18 cellular contexts compared by ENCODE assay signal in the genomic region with DNA sequence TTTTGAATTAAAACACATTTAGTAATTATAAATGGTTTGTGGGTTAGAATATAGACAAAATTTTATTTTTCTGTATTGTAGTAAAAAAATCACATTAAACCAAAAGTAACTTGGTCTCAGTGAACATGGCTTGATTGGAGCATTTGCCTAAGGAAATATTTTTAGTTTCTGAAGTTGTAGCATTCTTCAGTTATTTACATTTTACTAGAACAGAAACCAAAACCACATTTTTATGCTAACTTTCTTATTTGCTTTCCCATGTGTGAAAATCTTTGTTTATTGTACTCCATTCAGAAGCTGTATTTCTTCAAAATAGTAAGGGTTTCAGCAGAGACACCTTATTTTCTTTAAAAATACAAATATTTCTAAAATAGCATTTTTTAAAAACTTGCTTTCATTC.
DNase-seq lines count a peak whose midpoint lies in the region; ATAC-seq and TF ChIP-seq lines count a peak whose summit lies in the region.
"Had no signal": no experiment of that assay in that cellular context is flagged by ENCODE, and none has a peak within 500 bp of the region (broad histone marks: within the 10 kb centered on the region; RNA-seq: fewer than 3 reads in every experiment).

No MANE protein-coding gene starts in this region.

- no peak overlapping the region for H4K8ac ChIP-seq in IMR-90 (ENCODE audit: low read depth in 2 of 2, low read length in 2 of 2)

- no peak overlapping the region for H3K4me3 Mint-ChIP-seq in MCF 10A (ENCODE audit: unreplicated experiment)
- H3K4me3 Mint-ChIP-seq: CD4-positive, alpha-beta T cell; T-helper 1 cell treated with Interleukin-12 subunit alpha and Interleukin-12 subunit beta and Interleukin-4 antibody, amounts not matched to agents 30 μg/mL and 1 μg/mL, for 36 hours had no signal

- no peaks in the 10 kb centered on the region for H3K36me3 Mint-ChIP-seq in MCF 10A (ENCODE audit: insufficient read depth, unreplicated experiment)

- H3K4me1 ChIP-seq in IMR-90 (ENCODE audit: control insufficient read depth, insufficient read depth, low read length) (no peaks in the 10 kb centered on the region), smooth muscle cell (ENCODE audit: low read depth) (no peaks in the 10 kb centered on the region), SJCRH30 (peaks cover 3% of the 10 kb centered on the region; the same call in 1 of the 2 replicates)
- H3K4me1 ChIP-seq: Caco-2 had no signal

- H3K4me2 ChIP-seq in IMR-90 (ENCODE audit: low read depth, low read length) (peak overlapping the region; percentile 17), smooth muscle cell (peak overlapping the region; percentile 25)
- H3K4me2 ChIP-seq: A549 had no signal

- H3K9ac ChIP-seq in IMR-90 (ENCODE audit: low read depth, low read length): no peak overlapping the region
- H3K9ac ChIP-seq in smooth muscle cell (ENCODE audit: low read depth): no peak overlapping the region

- no peak overlapping the region for H3K23ac ChIP-seq in IMR-90 (ENCODE audit: low read depth, low read length)

- TF ChIP-seq RAD21 in IMR-90 (IDR thresholded peaks at IDR 0.05; ENCODE audit: low read length): no peak

- H3K18ac ChIP-seq in IMR-90 (ENCODE audit: low read depth, low read length): no peak overlapping the region

- H3K9me1 ChIP-seq in IMR-90 (ENCODE audit: insufficient read depth, low read length): no peaks in the 10 kb centered on the region

- no peak overlapping the region for H3K27ac Mint-ChIP-seq in MCF 10A (ENCODE audit: low read depth, unreplicated experiment)
- H3K27ac Mint-ChIP-seq: CD4-positive, alpha-beta T cell; T-helper 1 cell treated with Interleukin-12 subunit alpha and Interleukin-12 subunit beta and Interleukin-4 antibody, amounts not matched to agents 30 μg/mL and 1 μg/mL, for 36 hours had no signal

- no peak overlapping the region for H2BK20ac ChIP-seq in IMR-90 (ENCODE audit: low read depth, low read length)

- TF ChIP-seq CTCF in IMR-90 (conservative IDR thresholded peaks at IDR 0.05; ENCODE audit: low read depth, low read length) (no peak), smooth muscle cell (IDR thresholded peaks at IDR 0.05; ENCODE audit: borderline replicate concordance, insufficient read depth, poor library complexity, severe bottlenecking) (no peak), MCF 10A (IDR thresholded peaks at IDR 0.05; ENCODE audit: unreplicated experiment) (no peak)

- no peak overlapping the region for H3K56ac ChIP-seq in IMR-90 (ENCODE audit: extremely low read depth, insufficient read depth, low read length)

- no peak overlapping the region for H2BK5ac ChIP-seq in IMR-90 (ENCODE audit: low read depth, low read length, poor library complexity, severe bottlenecking)

- H3K4me3 ChIP-seq in IMR-90 (ENCODE audit: insufficient read depth, low read depth, low read length): no peak overlapping the region
- no peak overlapping the region for H3K4me3 ChIP-seq in smooth muscle cell
- H3K4me3 ChIP-seq in SJCRH30: no peak overlapping the region
- H3K4me3 ChIP-seq: A549 had no signal

- no peak overlapping the region for H4K5ac ChIP-seq in IMR-90 (ENCODE audit: low read depth, low read length)

- H3K14ac ChIP-seq in IMR-90 (replicated peaks; ENCODE audit: low read depth, low read length): no peak overlapping the region

- no peaks in the 10 kb centered on the region for H3F3A ChIP-seq in smooth muscle cell (ENCODE audit: low read depth)

- H3K27me3 Mint-ChIP-seq in MCF 10A (ENCODE audit: insufficient read depth, unreplicated experiment): no peaks in the 10 kb centered on the region

- dilution Hi-C loops in IMR-90 (cut with HindIII; ENCODE audit: low sequenced_read_pairs, unreplicated experiment): no loop called here

- H3K4ac ChIP-seq in IMR-90 (ENCODE audit: low read depth, low read length): no peak overlapping the region

- H3K36me3 ChIP-seq in IMR-90 (ENCODE audit: control insufficient read depth, insufficient read depth, low read length): no peaks in the 10 kb centered on the region
- H3K36me3 ChIP-seq in smooth muscle cell (ENCODE audit: low read depth): no peaks in the 10 kb centered on the region
- H3K36me3 ChIP-seq in SJCRH30: no peaks in the 10 kb centered on the region

- no peak overlapping the region for H4K91ac ChIP-seq in IMR-90 (ENCODE audit: insufficient read depth, low read depth, low read length)

- no peaks in the 10 kb centered on the region for H4K20me1 ChIP-seq in IMR-90 (ENCODE audit: insufficient read depth, low read length)
- no peaks in the 10 kb centered on the region for H4K20me1 ChIP-seq in smooth muscle cell (ENCODE audit: low read depth)

- BruUV-seq in IMR-90 (replicated peaks; lab: Mats Ljungman, UMichigan): no TSS peak
- no TSS peak for BruUV-seq in MCF 10A (replicated peaks; lab: Mats Ljungman, UMichigan)

- intact Hi-C loops in IMR-90 (cut with micrococcal nuclease): no loop called here
- intact Hi-C loops in MCF 10A (cut with micrococcal nuclease): no loop called here

- ATAC-seq in GM18868 (IDR thresholded peaks at IDR 0.05; ENCODE audit: unreplicated experiment) (peak; percentile 43), GM21619 (IDR thresholded peaks at IDR 0.05; ENCODE audit: unreplicated experiment) (peak; percentile 65), IMR-90 (ENCODE audit: low read depth) (peak; percentile 32; the same call in 1 of the 2 replicates), HG03280 (IDR thresholded peaks at IDR 0.05; ENCODE audit: unreplicated experiment) (no peak)
- ATAC-seq: A549 had no signal

- DNase-seq in IMR-90: no peak
- DNase-seq in smooth muscle cell (lab: John Stamatoyannopoulos, UW; ENCODE audit: unreplicated experiment): no peak
- no peak for DNase-seq in MCF 10A (ENCODE audit: unreplicated experiment)
- DNase-seq in SJCRH30: no peak
- DNase-seq: Caco-2; CD4-positive, alpha-beta T cell; GOT3; KBM-7; MV-4-11; NCI-H1694 treated with DMSO at 0.1 percent for 48 hours; NCI-H2107; NCI-H2227 treated with DMSO at 0.1 percent for 48 hours; NCI-H524 treated with DMSO at 0.1 percent for 48 hours had no signal

- no peaks in the 10 kb centered on the region for H3K4me1 Mint-ChIP-seq in MCF 10A (ENCODE audit: insufficient read depth, unreplicated experiment)

- H2AK9ac ChIP-seq in IMR-90 (replicated peaks; ENCODE audit: low read depth, low read length, poor library complexity): no peak overlapping the region

- H3K27ac ChIP-seq in IMR-90 (ENCODE audit: insufficient read depth, low read length) (no peak overlapping the region), smooth muscle cell (ENCODE audit: low read depth) (no peak overlapping the region), SJCRH30 (no peak overlapping the region)
- H3K27ac ChIP-seq: A549 had no signal

- H3K9me3 Mint-ChIP-seq in MCF 10A (ENCODE audit: unreplicated experiment): no peaks in the 10 kb centered on the region
- H3K9me3 Mint-ChIP-seq: CD4-positive, alpha-beta T cell; T-helper 1 cell treated with Interleukin-12 subunit alpha and Interleukin-12 subunit beta and Interleukin-4 antibody, amounts not matched to agents 30 μg/mL and 1 μg/mL, for 36 hours had no signal

- no peak for TF ChIP-seq POLR2A in IMR-90 (IDR thresholded peaks at IDR 0.05; ENCODE audit: low read depth, low read length)

- H3K27me3 ChIP-seq in IMR-90 (ENCODE audit: control insufficient read depth, insufficient read depth, low read length) (no peaks in the 10 kb centered on the region), smooth muscle cell (ENCODE audit: low read depth) (no peaks in the 10 kb centered on the region), SJCRH30 (no peaks in the 10 kb centered on the region)

- H2AK5ac ChIP-seq in IMR-90 (ENCODE audit: low read depth, low read length): no peak overlapping the region

- in situ Hi-C loops in IMR-90 (cut with MboI; ENCODE audit: low sequenced_read_pairs): no loop called here

- H2AFZ ChIP-seq in IMR-90 (replicated peaks; ENCODE audit: low read length, poor library complexity) (no peak overlapping the region), smooth muscle cell (ENCODE audit: low read depth) (no peak overlapping the region)

- H3K79me1 ChIP-seq in IMR-90 (ENCODE audit: low read depth in 1 of 2, low read length in 2 of 2): no peaks in the 10 kb centered on the region

- H3K9me3 ChIP-seq in IMR-90 (ENCODE audit: control insufficient read depth, insufficient read depth, low read length): no peaks in the 10 kb centered on the region
- H3K9me3 ChIP-seq in smooth muscle cell (replicated peaks; ENCODE audit: low read depth): no peaks in the 10 kb centered on the region
- no peaks in the 10 kb centered on the region for H3K9me3 ChIP-seq in SJCRH30 (replicated peaks)
- H3K9me3 ChIP-seq: A549, Caco-2 had no signal

- CTCF ChIA-PET in IMR-90 (lab: Yijun Ruan, JAX): interaction anchor here (1.8 kb wide), 1 partner anchor 10 kb away, joined by 4 read pairs; no protein-coding TSS in a partner anchor
- CTCF ChIA-PET in MCF 10A (lab: Yijun Ruan, JAX): no interaction called here

- no peaks in the 10 kb centered on the region for H3K79me2 ChIP-seq in smooth muscle cell (ENCODE audit: low read depth)

- no peak overlapping the region for H2BK120ac ChIP-seq in IMR-90 (ENCODE audit: low read depth, low read length)

- H2BK15ac ChIP-seq in IMR-90 (ENCODE audit: low read depth, low read length): no peak overlapping the region

- POLR2A ChIA-PET in IMR-90 (lab: Charles Lee; ENCODE audit: unreplicated experiment) (interaction anchor here (0.5 kb wide), 1 partner anchor 82 kb away, joined by 8 read pairs; no protein-coding TSS in a partner anchor), MCF 10A (lab: Yijun Ruan, JAX) (no interaction called here)

TF ChIP-seq in IMR-90, 13 proteins besides CTCF, POLR2A, EP300 and RAD21:
- TF ChIP-seq CEBPB (IDR thresholded peaks at IDR 0.05; ENCODE audit: low read depth, low read length) (no peak), CHD1 (IDR thresholded peaks at IDR 0.05; ENCODE audit: low read depth, low read length) (no peak), NFE2L2 (IDR thresholded peaks at IDR 0.05; ENCODE audit: low read depth, low read length) (no peak), MXI1 (IDR thresholded peaks at IDR 0.05; ENCODE audit: borderline replicate concordance, low read depth, low read length) (no peak), MAZ (IDR thresholded peaks at IDR 0.05; ENCODE audit: borderline replicate concordance, low read depth, low read length) (no peak), ELK1 (IDR thresholded peaks at IDR 0.05; ENCODE audit: borderline replicate concordance, low read depth, low read length) (no peak), BHLHE40 (IDR thresholded peaks at IDR 0.05; ENCODE audit: low read depth, low read length) (no peak), FOS (IDR thresholded peaks at IDR 0.05; ENCODE audit: low read depth, low read length) (no peak), RFX5 (IDR thresholded peaks at IDR 0.05; ENCODE audit: low read depth, low read length) (no peak)
TF ChIP-seq in IMR-90: peak in this region for 0.
